Comparison of ENCODE assay signal across 8 cellular contexts in the genomic region with DNA sequence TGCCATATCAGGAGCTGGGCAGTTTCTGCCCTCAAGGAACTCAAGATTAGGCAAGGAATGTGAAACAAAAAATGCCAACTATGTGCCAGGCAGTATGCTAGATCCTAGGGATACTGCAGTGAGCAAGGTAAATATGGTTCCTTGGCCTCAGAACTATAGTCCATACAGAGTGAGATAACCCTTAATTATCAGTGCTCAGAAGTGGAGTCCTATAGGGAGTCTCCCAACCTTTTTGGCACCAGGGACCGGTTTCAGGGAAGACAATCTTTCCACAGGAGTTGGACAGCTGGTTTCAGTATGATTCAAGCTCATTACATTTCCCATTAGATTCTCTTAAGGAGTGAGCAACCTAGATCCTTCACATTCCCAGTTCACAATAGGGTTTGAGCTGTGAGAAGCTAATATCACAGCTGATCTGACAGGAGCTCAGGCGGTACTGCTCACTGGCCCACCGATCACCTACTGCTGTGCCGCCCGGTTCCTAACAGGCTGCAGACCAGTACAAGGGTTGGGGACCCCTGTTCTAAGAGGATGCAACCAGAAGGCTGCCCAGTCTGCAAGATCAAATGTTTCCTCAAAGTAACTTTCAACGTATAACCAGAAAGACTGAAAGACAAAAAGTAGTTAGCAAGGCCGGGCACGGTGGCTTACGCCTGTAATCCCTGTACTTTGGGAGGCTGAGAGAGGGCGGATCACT. TPM values are rescaled to one million over a fixed set of nuclear protein-coding genes. Genes with fewer than 3 reads are reported as not detected.
DNase-seq lines count a peak whose midpoint lies in the region; ATAC-seq, FAIRE-seq and TF ChIP-seq lines count a peak whose summit lies in the region.

No MANE protein-coding gene starts in this region.

- FAIRE-seq in HTR-8/SVneo (lab: Jason Lieb, UNC), result no peak

- peak overlapping the region; percentile 94 for H3K4me3 Mint-ChIP-seq in activated CD4-positive, alpha-beta memory T cell treated with anti-CD3 and anti-CD28 coated beads, Interleukin-2, amount 10 ng/mL, durations not matched to agents 7 days and 5 days
- H3K4me3 Mint-ChIP-seq in immature natural killer cell, result peak overlapping the region; percentile 94 to 100 (median 98)

- POLR2A ChIA-PET in activated CD4-positive, alpha-beta memory T cell treated with anti-CD3 and anti-CD28 coated beads, Interleukin-2, amount 10 ng/mL, durations not matched to agents 7 days and 5 days (lab: Charles Lee), result interaction anchor here (1.1 to 2.5 kb wide), 17 partner anchors 8 to 518 kb away, joined by 3 to 53 read pairs (median 5); a partner anchor contains a TSS

- peak overlapping the region; percentile 95 for H3K27ac Mint-ChIP-seq in activated CD4-positive, alpha-beta memory T cell treated with anti-CD3 and anti-CD28 coated beads, Interleukin-2, amount 10 ng/mL, durations not matched to agents 7 days and 5 days
- peak overlapping the region; percentile 91 to 99 (median 95) for H3K27ac Mint-ChIP-seq in immature natural killer cell

- H3K36me3 ChIP-seq in heart left ventricle (peaks cover 0 to 38% (median 28%) of the 10 kb centered on the region in 9 donors), upper lobe of right lung (peaks cover 19% of the 10 kb centered on the region)

- H3K9me3 Mint-ChIP-seq in activated CD4-positive, alpha-beta memory T cell treated with anti-CD3 and anti-CD28 coated beads, Interleukin-2, amount 10 ng/mL, durations not matched to agents 7 days and 5 days, result no peaks in the 10 kb centered on the region
- H3K9me3 Mint-ChIP-seq in immature natural killer cell, result no peaks in the 10 kb centered on the region

- H3K9me3 ChIP-seq in heart left ventricle (no peaks in the 10 kb centered on the region), upper lobe of right lung (no peaks in the 10 kb centered on the region)

- TF ChIP-seq POLR2A in heart left ventricle (IDR thresholded peaks at IDR 0.05), result no peak

- no peak for TF ChIP-seq CTCF in heart left ventricle (IDR thresholded peaks at IDR 0.05)
- no peak for TF ChIP-seq CTCF in upper lobe of right lung (IDR thresholded peaks at IDR 0.05)

- H3K27ac ChIP-seq in heart left ventricle (peak overlapping the region in 1 of 12 donors; percentile 88), upper lobe of right lung (no peak overlapping the region)

- peaks cover 47% of the 10 kb centered on the region for H3K4me1 Mint-ChIP-seq in activated CD4-positive, alpha-beta memory T cell treated with anti-CD3 and anti-CD28 coated beads, Interleukin-2, amount 10 ng/mL, durations not matched to agents 7 days and 5 days
- peaks cover 52 to 68% of the 10 kb centered on the region in 2 donors for H3K4me1 Mint-ChIP-seq in immature natural killer cell

- H3K4me3 ChIP-seq in heart left ventricle (peak overlapping the region in 9 of 12 donors; percentile 66 to 96 (median 85)), upper lobe of right lung (peak overlapping the region; percentile 97)

- no peaks in the 10 kb centered on the region for H3K27me3 ChIP-seq in heart left ventricle
- H3K27me3 ChIP-seq in upper lobe of right lung, result no peaks in the 10 kb centered on the region

- intact Hi-C loops in heart left ventricle (cut with DNase I) (loop anchor here in 4 of 10 donors (2.0 to 5.0 kb wide), 3 partner anchors 29 to 43 kb away; a partner anchor contains a TSS), left cardiac atrium (cut with DNase I) (no loop called here), upper lobe of right lung (cut with DNase I) (no loop called here)

- ATAC-seq in heart left ventricle (no peak), left cardiac atrium (no peak), upper lobe of right lung (no peak)

- DNase-seq in heart left ventricle, result no peak
- no peak for DNase-seq in left cardiac atrium
- no peak for DNase-seq in activated CD4-positive, alpha-beta memory T cell treated with anti-CD3 and anti-CD28 coated beads, Interleukin-2, amount 10 ng/mL, durations not matched to agents 7 days and 5 days
- DNase-seq in immature natural killer cell, result no peak
- DNase-seq in upper lobe of right lung, result no peak
- no peak for DNase-seq in GF-D8 (lab: John Stamatoyannopoulos, UW)
- DNase-seq in NCI-H510A (lab: John Stamatoyannopoulos, UW), result no peak
- DNase-seq in HTR-8/SVneo (ENCODE audit: insufficient read length, low spot score), result no peak

- CTCF ChIA-PET in activated CD4-positive, alpha-beta memory T cell treated with anti-CD3 and anti-CD28 coated beads, Interleukin-2, amount 10 ng/mL, durations not matched to agents 7 days and 5 days (lab: Charles Lee), result interaction anchor here (0.8 to 2.5 kb wide), 6 partner anchors 9 to 373 kb away, joined by 3 to 26 read pairs (median 5); a partner anchor contains a TSS

- peaks cover 36% of the 10 kb centered on the region for H3K36me3 Mint-ChIP-seq in activated CD4-positive, alpha-beta memory T cell treated with anti-CD3 and anti-CD28 coated beads, Interleukin-2, amount 10 ng/mL, durations not matched to agents 7 days and 5 days (ENCODE audit: low read depth)
- peaks cover 0 to 13% (median 12%) of the 10 kb centered on the region in 3 donors for H3K36me3 Mint-ChIP-seq in immature natural killer cell

- 63 to 78% (median 72%) methylated on average over 10 of the region's 10 CpGs for WGBS in heart left ventricle, 4 donors

- peaks cover 3 to 54% (median 35%) of the 10 kb centered on the region in 12 donors for H3K4me1 ChIP-seq in heart left ventricle
- peaks cover 22% of the 10 kb centered on the region for H3K4me1 ChIP-seq in upper lobe of right lung

- no peaks in the 10 kb centered on the region for H3K27me3 Mint-ChIP-seq in activated CD4-positive, alpha-beta memory T cell treated with anti-CD3 and anti-CD28 coated beads, Interleukin-2, amount 10 ng/mL, durations not matched to agents 7 days and 5 days
- H3K27me3 Mint-ChIP-seq in immature natural killer cell (ENCODE audit: low read depth in 3 of 3), result peaks cover 0 to 4% (median 0%) of the 10 kb centered on the region in 3 donors

RNA-seq across cellular contexts. Expression of a gene that starts 1.7 kb away (rescaled TPM):
- 10 to 100 TPM; 35.1 to 66.8 (median 41.7) TPM for total RNA-seq in heart left ventricle
- 10 to 100 TPM; 14.1 to 49.9 TPM for polyA plus RNA-seq in heart left ventricle
- 10 to 100 TPM; 38.9 to 56.7 TPM for total RNA-seq in left cardiac atrium
- total RNA-seq in activated CD4-positive, alpha-beta memory T cell treated with anti-CD3 and anti-CD28 coated beads, Interleukin-2, amount 10 ng/mL, durations not matched to agents 7 days and 5 days, result 100 to 1,000 TPM; 140 to 142 TPM
- polyA plus RNA-seq in immature natural killer cell, result 100 to 1,000 TPM; 134 to 163 (median 160) TPM
- total RNA-seq in upper lobe of right lung, result 85.4 TPM

RNA-seq across cellular contexts. Expression of a gene that starts 29.7 kb away (rescaled TPM):
- total RNA-seq in heart left ventricle (10 to 100 TPM; 11.8 to 32.2 (median 26.5) TPM), left cardiac atrium (10 to 100 TPM; 21.8 to 34.6 TPM), upper lobe of right lung (23.6 TPM)
- polyA plus RNA-seq in heart left ventricle (10 to 100 TPM; 20.4 to 55.5 TPM), immature natural killer cell (10 to 100 TPM; 10.7 to 19.8 (median 13.7) TPM)
- total RNA-seq in activated CD4-positive, alpha-beta memory T cell treated with anti-CD3 and anti-CD28 coated beads, Interleukin-2, amount 10 ng/mL, durations not matched to agents 7 days and 5 days, result 100 to 1,000 TPM; 115 to 118 TPM

RNA-seq across cellular contexts. Expression of a gene that starts 30.3 kb away (rescaled TPM):
- total RNA-seq in heart left ventricle (1 to 10 TPM; 2.1 to 6.5 (median 3.7) TPM), left cardiac atrium (1 to 10 TPM; 3.9 to 5.5 TPM), upper lobe of right lung (5.8 TPM)
- polyA plus RNA-seq in heart left ventricle (1 to 10 TPM in 1 of 2 donors, under 1 TPM in 1; 0.65 to 5.1 TPM), immature natural killer cell (1 to 10 TPM; 1.9 to 8.4 (median 6.8) TPM)
- total RNA-seq in activated CD4-positive, alpha-beta memory T cell treated with anti-CD3 and anti-CD28 coated beads, Interleukin-2, amount 10 ng/mL, durations not matched to agents 7 days and 5 days, result 10 to 100 TPM; 21.6 to 22.7 TPM

RNA-seq across cellular contexts. Expression of a gene that starts 39.8 kb away (rescaled TPM):
- under 1 TPM in 1 of 9 donors, not detected in 8; 0.21 TPM for total RNA-seq in heart left ventricle
- under 1 TPM in 1 of 2 donors, not detected in 1; 0.03 TPM for polyA plus RNA-seq in heart left ventricle
- total RNA-seq in left cardiac atrium, result not detected
- total RNA-seq in activated CD4-positive, alpha-beta memory T cell treated with anti-CD3 and anti-CD28 coated beads, Interleukin-2, amount 10 ng/mL, durations not matched to agents 7 days and 5 days, result under 1 TPM in 1 of 2 experiments, not detected in 1; 0.23 TPM
- under 1 TPM in 1 of 3 donors, not detected in 2; 0.28 TPM for polyA plus RNA-seq in immature natural killer cell
- not detected for total RNA-seq in upper lobe of right lung
